ENCODE assay signal across 23 cellular contexts in the genomic region with DNA sequence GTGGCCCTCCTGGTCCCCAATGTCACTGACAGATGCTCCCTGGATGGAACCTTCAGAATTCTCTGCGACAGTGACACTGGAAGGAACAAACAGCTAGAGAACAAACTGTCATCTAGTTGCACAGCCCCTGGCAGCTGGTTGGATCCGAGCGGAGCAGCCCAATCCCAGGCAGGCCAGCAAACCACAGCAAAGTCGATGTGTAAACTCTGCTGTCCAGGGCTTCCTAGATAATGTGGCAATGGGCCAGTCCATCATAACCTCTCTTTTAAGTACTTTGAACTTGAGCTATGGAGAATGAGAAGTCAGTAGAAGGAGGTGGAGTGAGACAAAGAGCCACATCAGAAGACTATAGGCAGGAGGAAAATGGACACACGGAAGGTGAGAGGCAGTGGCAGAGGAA.
DNase-seq lines count a peak whose midpoint lies in the region; ATAC-seq, FAIRE-seq and TF ChIP-seq lines count a peak whose summit lies in the region.
"Had no signal": no experiment of that assay in that cellular context is flagged by ENCODE, and none has a peak within 500 bp of the region (broad histone marks: within the 10 kb centered on the region; RNA-seq: fewer than 3 reads in every experiment).

No MANE protein-coding gene starts in this region.

- H3K9me3 ChIP-seq in IMR-90 (ENCODE audit: control insufficient read depth, insufficient read depth, low read length) (no peaks in the 10 kb centered on the region), kidney (ENCODE audit: control insufficient read depth in 1 of 2, low read length in 2 of 2) (no peaks in the 10 kb centered on the region)

- peak overlapping the region; percentile 74; the same call in 1 of the 3 replicates for H2BK15ac ChIP-seq in IMR-90 (ENCODE audit: low read depth, low read length)

- H3K56ac ChIP-seq in IMR-90 (ENCODE audit: extremely low read depth, insufficient read depth, low read length): no peak overlapping the region

- H4K91ac ChIP-seq in IMR-90 (ENCODE audit: insufficient read depth, low read depth, low read length): no peak overlapping the region

- H4K8ac ChIP-seq in IMR-90 (ENCODE audit: low read depth in 2 of 2, low read length in 2 of 2): peak overlapping the region in 1 of 2 experiments; percentile 60; a peak in 1 of 4 replicates

- no peak overlapping the region for H4K5ac ChIP-seq in IMR-90 (ENCODE audit: low read depth, low read length)

- peak overlapping the region; percentile 58; the same call in 1 of the 2 replicates for H3K4ac ChIP-seq in IMR-90 (ENCODE audit: low read depth, low read length)

- H3K14ac ChIP-seq in IMR-90 (replicated peaks; ENCODE audit: low read depth, low read length): no peak overlapping the region; the same call in 1 of the 2 replicates

- H4K20me1 ChIP-seq in IMR-90 (ENCODE audit: insufficient read depth, low read length): no peaks in the 10 kb centered on the region

- no peaks in the 10 kb centered on the region for H3K79me1 ChIP-seq in IMR-90 (ENCODE audit: low read depth in 1 of 2, low read length in 2 of 2)

- H2BK20ac ChIP-seq in IMR-90 (ENCODE audit: low read depth, low read length): peak overlapping the region; percentile 59

- H2AK5ac ChIP-seq in IMR-90 (ENCODE audit: low read depth, low read length): peak overlapping the region; percentile 62; the same call in 1 of the 2 replicates

- dilution Hi-C loops in IMR-90 (cut with HindIII; ENCODE audit: low sequenced_read_pairs, unreplicated experiment): no loop called here

- in situ Hi-C loops in IMR-90 (cut with MboI; ENCODE audit: low sequenced_read_pairs) (no loop called here), G401 (cut with HindIII; ENCODE audit: low sequenced_read_pairs) (no loop called here)

- H3K9ac ChIP-seq in IMR-90 (ENCODE audit: low read depth, low read length): no peak overlapping the region
- no peak overlapping the region for H3K9ac ChIP-seq in kidney (ENCODE audit: low read length in 2 of 2)

- DNase-seq in AG08396 (ENCODE audit: low spot score) (peak; percentile 41), IMR-90 (peak; percentile 64), astrocyte of the hippocampus (ENCODE audit: low read depth, low spot score) (peak; percentile 13), left ventricle myocardium superior (no peak), ureter (ENCODE audit: low spot score) (no peak), kidney (no peak), putamen (ENCODE audit: low spot score) (no peak), G401 (ENCODE audit: low spot score) (no peak)
- DNase-seq: DMS53, EL, H7, HFFc6, KG1, NCI-H1436 treated with DMSO at 0.1 percent for 48 hours, NCI-H1930, NCI-H2227 treated with DMSO at 0.1 percent for 48 hours, NCI-H748 treated with DMSO at 0.1 percent for 48 hours, SHP77 treated with DMSO at 0.1 percent for 48 hours had no signal

- no peak for TF ChIP-seq POLR2A in IMR-90 (IDR thresholded peaks at IDR 0.05; ENCODE audit: low read depth, low read length)

- H2BK120ac ChIP-seq in IMR-90 (ENCODE audit: low read depth, low read length): peak overlapping the region; percentile 53

- no peak overlapping the region for H2BK5ac ChIP-seq in IMR-90 (ENCODE audit: low read depth, low read length, poor library complexity, severe bottlenecking)

- no peak for FAIRE-seq in kidney (lab: Jason Lieb, UNC)
- FAIRE-seq: A204.1, D721Med, RCC 7860 had no signal

- peak; percentile 60 for ATAC-seq in IMR-90 (ENCODE audit: low read depth)
- peak; percentile 69 for ATAC-seq in left ventricle myocardium superior

- no peaks in the 10 kb centered on the region for H3K27me3 ChIP-seq in IMR-90 (ENCODE audit: control insufficient read depth, insufficient read depth, low read length)

- no peak for TF ChIP-seq RAD21 in IMR-90 (IDR thresholded peaks at IDR 0.05; ENCODE audit: low read length)

- H3K4me1 ChIP-seq in IMR-90 (ENCODE audit: control insufficient read depth, insufficient read depth, low read length): peaks cover 21% of the 10 kb centered on the region
- H3K4me1 ChIP-seq in kidney (ENCODE audit: control insufficient read depth in 1 of 2, insufficient read depth in 1 of 2, low read depth in 1 of 2, low read length in 2 of 2): no peaks in the 10 kb centered on the region

- no peak overlapping the region for H3K23ac ChIP-seq in IMR-90 (ENCODE audit: low read depth, low read length)

- no TSS peak for BruUV-seq in IMR-90 (replicated peaks; lab: Mats Ljungman, UMichigan)

- H3K36me3 ChIP-seq in IMR-90 (ENCODE audit: control insufficient read depth, insufficient read depth, low read length): no peaks in the 10 kb centered on the region
- H3K36me3 ChIP-seq in kidney (ENCODE audit: control insufficient read depth in 1 of 2, insufficient read depth in 2 of 2, low read length in 2 of 2): no peaks in the 10 kb centered on the region

- H3K4me2 ChIP-seq in IMR-90 (ENCODE audit: low read depth, low read length): no peak overlapping the region

- H2AK9ac ChIP-seq in IMR-90 (replicated peaks; ENCODE audit: low read depth, low read length, poor library complexity): peak overlapping the region; percentile 58

- H3K27ac ChIP-seq in IMR-90 (ENCODE audit: insufficient read depth, low read length) (no peak overlapping the region), kidney (ENCODE audit: low read depth in 2 of 2, low read length in 2 of 2) (no peak overlapping the region)
- H3K27ac ChIP-seq: HL-60, SK-N-MC had no signal

- TF ChIP-seq CTCF in IMR-90 (conservative IDR thresholded peaks at IDR 0.05; ENCODE audit: low read depth, low read length) (no peak), kidney (IDR thresholded peaks at IDR 0.05; ENCODE audit: borderline replicate concordance, extremely low read depth, insufficient read depth) (no peak)

- POLR2A ChIA-PET in IMR-90 (lab: Charles Lee; ENCODE audit: unreplicated experiment): no interaction called here

- peaks cover 18% of the 10 kb centered on the region for H3K9me1 ChIP-seq in IMR-90 (ENCODE audit: insufficient read depth, low read length)

- H2AFZ ChIP-seq in IMR-90 (replicated peaks; ENCODE audit: low read length, poor library complexity): peak overlapping the region; percentile 21

- CTCF ChIA-PET in IMR-90 (lab: Yijun Ruan, JAX): interaction anchor here (1.0 kb wide), 1 partner anchor 16 kb away, joined by 3 read pairs; no protein-coding TSS in a partner anchor

- 26% methylated on average over 4 of the region's 5 CpGs; no CpG with 5 or more reads in 1 of the 2 experiments for WGBS in IMR-90 (ENCODE audit: extremely low coverage in 2 of 2, insufficient read length in 1 of 2), 2 experiments

- intact Hi-C loops in IMR-90 (cut with micrococcal nuclease): no loop called here
- intact Hi-C loops in left ventricle myocardium superior (cut with micrococcal nuclease): no loop called here
- intact Hi-C loops in kidney (cut with DNase I): no loop called here

- H3K18ac ChIP-seq in IMR-90 (ENCODE audit: low read depth, low read length): no peak overlapping the region

- no peak overlapping the region for H3K4me3 ChIP-seq in IMR-90 (ENCODE audit: insufficient read depth, low read depth, low read length)
- no peak overlapping the region for H3K4me3 ChIP-seq in kidney (ENCODE audit: low read length in 2 of 2)
- H3K4me3 ChIP-seq: SK-N-MC had no signal

TF ChIP-seq in IMR-90, 13 proteins besides CTCF, POLR2A, EP300 and RAD21:
- TF ChIP-seq MAFK (IDR thresholded peaks at IDR 0.05; ENCODE audit: low read depth, low read length) (no peak), RCOR1 (IDR thresholded peaks at IDR 0.05; ENCODE audit: insufficient replicate concordance, low read length) (no peak), NFE2L2 (IDR thresholded peaks at IDR 0.05; ENCODE audit: low read depth, low read length) (no peak), RFX5 (IDR thresholded peaks at IDR 0.05; ENCODE audit: low read depth, low read length) (no peak), BHLHE40 (IDR thresholded peaks at IDR 0.05; ENCODE audit: low read depth, low read length) (no peak), CEBPB (IDR thresholded peaks at IDR 0.05; ENCODE audit: low read depth, low read length) (no peak), MXI1 (IDR thresholded peaks at IDR 0.05; ENCODE audit: borderline replicate concordance, low read depth, low read length) (no peak), CHD1 (IDR thresholded peaks at IDR 0.05; ENCODE audit: low read depth, low read length) (no peak), FOS (IDR thresholded peaks at IDR 0.05; ENCODE audit: low read depth, low read length) (no peak), SMC3 (IDR thresholded peaks at IDR 0.05; ENCODE audit: low read depth, low read length) (no peak), MAZ (IDR thresholded peaks at IDR 0.05; ENCODE audit: borderline replicate concordance, low read depth, low read length) (no peak)
- TF ChIP-seq, protein P1, sequence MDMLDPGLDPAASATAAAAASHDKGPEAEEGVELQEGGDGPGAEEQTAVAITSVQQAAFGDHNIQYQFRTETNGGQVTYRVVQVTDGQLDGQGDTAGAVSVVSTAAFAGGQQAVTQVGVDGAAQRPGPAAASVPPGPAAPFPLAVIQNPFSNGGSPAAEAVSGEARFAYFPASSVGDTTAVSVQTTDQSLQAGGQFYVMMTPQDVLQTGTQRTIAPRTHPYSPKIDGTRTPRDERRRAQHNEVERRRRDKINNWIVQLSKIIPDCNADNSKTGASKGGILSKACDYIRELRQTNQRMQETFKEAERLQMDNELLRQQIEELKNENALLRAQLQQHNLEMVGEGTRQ (IDR thresholded peaks at IDR 0.05; ENCODE audit: low read depth, low read length): no peak
- TF ChIP-seq, protein P2, sequence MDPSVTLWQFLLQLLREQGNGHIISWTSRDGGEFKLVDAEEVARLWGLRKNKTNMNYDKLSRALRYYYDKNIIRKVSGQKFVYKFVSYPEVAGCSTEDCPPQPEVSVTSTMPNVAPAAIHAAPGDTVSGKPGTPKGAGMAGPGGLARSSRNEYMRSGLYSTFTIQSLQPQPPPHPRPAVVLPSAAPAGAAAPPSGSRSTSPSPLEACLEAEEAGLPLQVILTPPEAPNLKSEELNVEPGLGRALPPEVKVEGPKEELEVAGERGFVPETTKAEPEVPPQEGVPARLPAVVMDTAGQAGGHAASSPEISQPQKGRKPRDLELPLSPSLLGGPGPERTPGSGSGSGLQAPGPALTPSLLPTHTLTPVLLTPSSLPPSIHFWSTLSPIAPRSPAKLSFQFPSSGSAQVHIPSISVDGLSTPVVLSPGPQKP (IDR thresholded peaks at IDR 0.05; ENCODE audit: borderline replicate concordance, low read depth, low read length): no peak

Comparison
In these comparisons a context has a peak if more than half of its experiments do, and no peak if none do; other contexts are left out.
1. DNase-seq: peak in AG08396 (single experiment), IMR-90 (single experiment) and astrocyte of the hippocampus (single experiment); none in left ventricle myocardium superior (single experiment), ureter (single experiment), kidney (single experiment), putamen (single experiment) and G401 (single experiment).